Comparison of ENCODE assay signal across 8 cellular contexts in genomic region chr11:9664276-9665171, GRCh38. TPM values are rescaled to one million over a fixed set of nuclear protein-coding genes. Genes with fewer than 3 reads are reported as not detected.
A peak's percentile ranks its signal among the peaks of the same experiment; 100 is the strongest.
DNase-seq lines count a peak whose midpoint lies in the region; ATAC-seq and TF ChIP-seq lines count a peak whose summit lies in the region.

No MANE protein-coding gene starts in this region.

- WGBS in prostate gland = 1% methylated on average over 38 of the region's 43 CpGs

- H3K4me1 ChIP-seq in prostate gland (replicated peaks) = no peaks in the 10 kb centered on the region

- DNase-seq in AG20443 (ENCODE audit: low spot score) = peak; percentile 71
- DNase-seq in NCI-H526 treated with DMSO at 0.1 percent for 48 hours (lab: John Stamatoyannopoulos, UW) = peak; percentile 21
- peak; percentile 20 for DNase-seq in activated naive CD8-positive, alpha-beta T cell treated with anti-CD3 and anti-CD28 coated beads, Interleukin-2, amount 50 U/mL, for 24 hours
- peak; percentile 77 for DNase-seq in cardiac septum (ENCODE audit: low spot score)
- peak; percentile 19 for DNase-seq in prostate gland (ENCODE audit: low spot score)
- DNase-seq in DMS153 treated with DMSO at 0.1 percent for 48 hours (lab: John Stamatoyannopoulos, UW; ENCODE audit: unreplicated experiment) = no peak

- no peaks in the 10 kb centered on the region for H3K9me3 ChIP-seq in prostate gland

- H3K27me3 ChIP-seq in prostate gland (replicated peaks; ENCODE audit: insufficient read depth) = no peaks in the 10 kb centered on the region

- peaks cover 16% of the 10 kb centered on the region for H3K9me3 Mint-ChIP-seq in activated naive CD8-positive, alpha-beta T cell treated with anti-CD3 and anti-CD28 coated beads, Interleukin-2, amount 50 U/mL, for 24 hours

- peak overlapping the region; percentile 90 to 96 for H3K4me3 ChIP-seq in prostate gland

- peak; percentile 20 for ATAC-seq in GM18508 (IDR thresholded peaks at IDR 0.05; ENCODE audit: insufficient read depth, unreplicated experiment)
- ATAC-seq in HG02885 (IDR thresholded peaks at IDR 0.05; ENCODE audit: poor library complexity, unreplicated experiment) = peak; percentile 36
- ATAC-seq in activated naive CD8-positive, alpha-beta T cell treated with anti-CD3 and anti-CD28 coated beads, Interleukin-2, amount 50 U/mL, for 24 hours = peak; percentile 51

- intact Hi-C loops in cardiac septum (cut with DNase I) (loop anchor here (2.0 to 5.0 kb wide), 4 partner anchors 24 to 92 kb away; partner anchors contain the start of gene WEE1), prostate gland (cut with DNase I) (loop anchor here (5.0 to 10.0 kb wide), 2 partner anchors 52 to 80 kb away; no protein-coding TSS in a partner anchor)

- no peaks in the 10 kb centered on the region for H3K36me3 ChIP-seq in prostate gland

- peaks cover 33% of the 10 kb centered on the region for H3K27me3 Mint-ChIP-seq in activated naive CD8-positive, alpha-beta T cell treated with anti-CD3 and anti-CD28 coated beads, Interleukin-2, amount 50 U/mL, for 24 hours

- H3K4me3 Mint-ChIP-seq in activated naive CD8-positive, alpha-beta T cell treated with anti-CD3 and anti-CD28 coated beads, Interleukin-2, amount 50 U/mL, for 24 hours = peak overlapping the region; percentile 82

- no peak overlapping the region for H3K27ac Mint-ChIP-seq in activated naive CD8-positive, alpha-beta T cell treated with anti-CD3 and anti-CD28 coated beads, Interleukin-2, amount 50 U/mL, for 24 hours

- no peak for TF ChIP-seq POLR2A in prostate gland (IDR thresholded peaks at IDR 0.05)

- H3K27ac ChIP-seq in prostate gland = peak overlapping the region; percentile 84 to 95

- H3K4me1 Mint-ChIP-seq in activated naive CD8-positive, alpha-beta T cell treated with anti-CD3 and anti-CD28 coated beads, Interleukin-2, amount 50 U/mL, for 24 hours = peaks cover 23% of the 10 kb centered on the region

- TF ChIP-seq CTCF in prostate gland (IDR thresholded peaks at IDR 0.05) = no peak

- peaks cover 7% of the 10 kb centered on the region for H3K36me3 Mint-ChIP-seq in activated naive CD8-positive, alpha-beta T cell treated with anti-CD3 and anti-CD28 coated beads, Interleukin-2, amount 50 U/mL, for 24 hours (ENCODE audit: low read depth)

RNA-seq across cellular contexts. Expression of gene SWAP70, which starts 0.6 kb away (rescaled TPM):
- total RNA-seq in cardiac septum (27.6 TPM), prostate gland (10 to 100 TPM; 20.8 to 25.2 TPM)
